ENCODE assay signal across 1 cellular context in the genomic region with DNA sequence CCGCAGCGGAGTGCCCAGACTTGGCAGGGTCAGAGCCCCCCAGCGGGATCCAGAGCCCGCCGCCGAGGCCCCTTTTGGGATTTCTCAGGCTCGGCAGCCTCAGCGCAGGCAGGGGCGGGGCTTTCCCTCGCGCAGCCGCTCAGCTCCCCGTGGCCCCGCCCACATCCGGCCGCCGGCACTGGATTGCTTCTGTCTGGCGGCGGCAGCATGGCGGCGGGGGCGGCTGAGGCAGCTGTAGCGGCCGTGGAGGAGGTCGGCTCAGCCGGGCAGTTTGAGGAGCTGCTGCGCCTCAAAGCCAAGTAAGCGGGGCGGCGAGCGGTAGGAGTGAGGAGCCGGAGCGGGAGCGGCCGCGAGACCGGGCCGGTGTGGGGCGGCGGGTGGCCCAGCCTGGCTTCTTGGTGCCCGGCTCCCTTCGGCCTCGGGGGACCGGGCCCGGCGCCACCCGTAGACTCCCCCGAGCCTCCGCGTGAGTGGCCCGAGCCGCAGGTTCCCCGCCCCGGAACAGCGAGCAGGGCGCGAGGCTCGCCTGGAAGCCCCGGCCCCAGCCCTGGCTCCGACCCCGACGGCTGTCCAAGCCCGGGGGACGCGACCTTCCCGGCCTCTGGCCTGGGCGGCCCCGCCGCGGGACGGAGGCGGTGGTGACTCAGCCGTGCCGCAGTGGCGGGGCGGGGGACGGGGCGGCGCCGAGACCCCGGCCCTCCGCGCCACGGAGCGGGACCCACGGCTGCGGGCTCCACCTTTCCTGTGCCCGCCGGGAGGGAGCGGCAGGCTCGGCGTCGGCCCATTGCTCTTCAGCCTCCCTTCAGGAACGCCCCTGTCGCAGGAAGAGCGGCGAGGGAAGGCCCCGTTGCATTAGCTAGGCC.
TF ChIP-seq lines count a peak whose summit lies in the region.

GLRX3 (plus strand) TSS at position 178 of the 863 bp plus-strand sequence; CDS start at position 208, 30 bp downstream.

TF ChIP-seq in H1, 55 proteins besides CTCF, POLR2A, EP300 and RAD21:
- TF ChIP-seq CTBP2 (IDR thresholded peaks at IDR 0.05; ENCODE audit: borderline replicate concordance, insufficient read depth, insufficient read length, low read length): no peak
- TF ChIP-seq RNF2 (IDR thresholded peaks at IDR 0.05; ENCODE audit: borderline replicate concordance, low read depth, low read length, missing control alignments, poor library complexity, severe bottlenecking): no peak
- TF ChIP-seq CHD2 (IDR thresholded peaks at IDR 0.05; ENCODE audit: low read length): no peak
- TF ChIP-seq RXRA (IDR thresholded peaks at IDR 0.05; ENCODE audit: insufficient read depth, low read depth, low read length): no peak
- no peak for TF ChIP-seq USF2 (IDR thresholded peaks at IDR 0.05; ENCODE audit: low read length)
- no peak for TF ChIP-seq SUZ12 (IDR thresholded peaks at IDR 0.05; ENCODE audit: low read length)
- no peak for TF ChIP-seq BRCA1 (IDR thresholded peaks at IDR 0.05; ENCODE audit: low read depth, low read length)
- no peak for TF ChIP-seq MAFK (IDR thresholded peaks at IDR 0.05; ENCODE audit: low read depth, low read length)
- no peak for TF ChIP-seq ZNF274 (IDR thresholded peaks at IDR 0.05; ENCODE audit: borderline replicate concordance, extremely low read depth, low read length)
- TF ChIP-seq ATF2 (IDR thresholded peaks at IDR 0.05; ENCODE audit: low read length): no peak
- TF ChIP-seq POLR2AphosphoS5 (IDR thresholded peaks at IDR 0.05; ENCODE audit: low read depth, low read length): peak; percentile 66
- TF ChIP-seq CBX8 (IDR thresholded peaks at IDR 0.05; ENCODE audit: borderline replicate concordance, low read depth, low read length): no peak
- peak; percentile 96; the same call in 1 of the 2 replicates for TF ChIP-seq RBBP5 (IDR thresholded peaks at IDR 0.05; ENCODE audit: borderline replicate concordance, low read depth, low read length)
- TF ChIP-seq HDAC2 (IDR thresholded peaks at IDR 0.05; ENCODE audit: borderline replicate concordance in 1 of 2, low read depth in 2 of 2, low read length in 2 of 2): no peak; a peak in 1 of 4 replicates
- no peak for TF ChIP-seq BACH1 (IDR thresholded peaks at IDR 0.05; ENCODE audit: low read length)
- TF ChIP-seq SP4 (IDR thresholded peaks at IDR 0.05; ENCODE audit: low read length): no peak
- peak; percentile 84 for TF ChIP-seq KDM5A (IDR thresholded peaks at IDR 0.05; ENCODE audit: low read length)
- TF ChIP-seq, protein P1, sequence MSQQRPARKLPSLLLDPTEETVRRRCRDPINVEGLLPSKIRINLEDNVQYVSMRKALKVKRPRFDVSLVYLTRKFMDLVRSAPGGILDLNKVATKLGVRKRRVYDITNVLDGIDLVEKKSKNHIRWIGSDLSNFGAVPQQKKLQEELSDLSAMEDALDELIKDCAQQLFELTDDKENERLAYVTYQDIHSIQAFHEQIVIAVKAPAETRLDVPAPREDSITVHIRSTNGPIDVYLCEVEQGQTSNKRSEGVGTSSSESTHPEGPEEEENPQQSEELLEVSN (IDR thresholded peaks at IDR 0.05): 0 out of 2 replicates have a peak, but pooled peaks have one; percentile 28
- no peak for TF ChIP-seq NANOG (IDR thresholded peaks at IDR 0.05; ENCODE audit: insufficient read depth, low read depth, low read length, poor library complexity, severe bottlenecking)
- TF ChIP-seq CHD1 (IDR thresholded peaks at IDR 0.05; ENCODE audit: low read depth, low read length): no peak
- 0 out of 2 replicates have a peak, but pooled peaks have one; percentile 42 for TF ChIP-seq SP1 (IDR thresholded peaks at IDR 0.05; ENCODE audit: low read depth, low read length)
- TF ChIP-seq, protein P2, sequence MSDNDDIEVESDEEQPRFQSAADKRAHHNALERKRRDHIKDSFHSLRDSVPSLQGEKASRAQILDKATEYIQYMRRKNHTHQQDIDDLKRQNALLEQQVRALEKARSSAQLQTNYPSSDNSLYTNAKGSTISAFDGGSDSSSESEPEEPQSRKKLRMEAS (IDR thresholded peaks at IDR 0.05): peak; percentile 63
- no peak for TF ChIP-seq TEAD4 (IDR thresholded peaks at IDR 0.05; ENCODE audit: low read depth, low read length)
- no peak for TF ChIP-seq BCL11A (IDR thresholded peaks at IDR 0.05; ENCODE audit: low read depth in 2 of 2, low read length in 2 of 2)
- TF ChIP-seq POU5F1 (IDR thresholded peaks at IDR 0.05; ENCODE audit: low read depth, low read length): no peak
- TF ChIP-seq EZH2 (IDR thresholded peaks at IDR 0.05; ENCODE audit: low read depth, low read length, severe bottlenecking): no peak
- TF ChIP-seq CREB1 (IDR thresholded peaks at IDR 0.05): no peak
- TF ChIP-seq RFX5 (IDR thresholded peaks at IDR 0.05; ENCODE audit: borderline replicate concordance, low read depth, low read length): no peak
- TF ChIP-seq KDM4A (IDR thresholded peaks at IDR 0.05; ENCODE audit: low read depth, low read length, severe bottlenecking): peak; percentile 86
- TF ChIP-seq CEBPB (IDR thresholded peaks at IDR 0.05; ENCODE audit: low read depth, low read length): no peak
- peak; percentile 95 for TF ChIP-seq YY1 (IDR thresholded peaks at IDR 0.05; ENCODE audit: low read depth, low read length)
- TF ChIP-seq NRF1 (IDR thresholded peaks at IDR 0.05; ENCODE audit: low read depth, low read length): peak; percentile 46
- peak; percentile 83 for TF ChIP-seq PHF8 (conservative IDR thresholded peaks at IDR 0.05; ENCODE audit: low read depth, low read length)
- no peak for TF ChIP-seq CHD7 (IDR thresholded peaks at IDR 0.05; ENCODE audit: insufficient replicate concordance, low read length)
- no peak for TF ChIP-seq CBX5 (IDR thresholded peaks at IDR 0.05; ENCODE audit: low read depth, low read length)
- peak; percentile 94 for TF ChIP-seq TAF1 (IDR thresholded peaks at IDR 0.05; ENCODE audit: low read depth, low read length)
- TF ChIP-seq SIN3A (conservative IDR thresholded peaks at IDR 0.05 in 1 of 2, IDR thresholded peaks at IDR 0.05 in 1 of 2; ENCODE audit: low read depth in 1 of 2, low read length in 2 of 2): peak; percentile 45 to 53; a peak in 2 of 4 replicates
- TF ChIP-seq HDAC6 (IDR thresholded peaks at IDR 0.05; ENCODE audit: low read depth, low read length): no peak
- TF ChIP-seq TCF12 (IDR thresholded peaks at IDR 0.05; ENCODE audit: low read depth, low read length): no peak
- no peak for TF ChIP-seq FOSL1 (IDR thresholded peaks at IDR 0.05; ENCODE audit: insufficient read depth, low read depth, low read length)
- peak; percentile 83 for TF ChIP-seq SRF (IDR thresholded peaks at IDR 0.05; ENCODE audit: low read depth, low read length)
- peak; percentile 87 for TF ChIP-seq EGR1 (IDR thresholded peaks at IDR 0.05; ENCODE audit: borderline replicate concordance, low read depth, low read length)
- no peak for TF ChIP-seq ATF3 (IDR thresholded peaks at IDR 0.05; ENCODE audit: insufficient read depth, low read depth, low read length)
- no peak for TF ChIP-seq SIX5 (IDR thresholded peaks at IDR 0.05; ENCODE audit: low read depth, low read length)
- TF ChIP-seq ASH2L (IDR thresholded peaks at IDR 0.05; ENCODE audit: low read length): peak; percentile 94
- TF ChIP-seq TBP (IDR thresholded peaks at IDR 0.05; ENCODE audit: low read depth, low read length): peak; percentile 75; the same call in 1 of the 2 replicates
- peak; percentile 76 for TF ChIP-seq TAF7 (optimal IDR thresholded peaks at IDR 0.05; ENCODE audit: borderline replicate concordance, low read depth, low read length)
- no peak for TF ChIP-seq JUND (IDR thresholded peaks at IDR 0.05; ENCODE audit: low read length)
- no peak for TF ChIP-seq JUN (IDR thresholded peaks at IDR 0.05; ENCODE audit: low read depth, low read length)
- TF ChIP-seq KDM1A (IDR thresholded peaks at IDR 0.05; ENCODE audit: borderline replicate concordance, low read length): no peak
- no peak for TF ChIP-seq SAP30 (IDR thresholded peaks at IDR 0.05; ENCODE audit: insufficient read depth, insufficient replicate concordance, low read length)
- no peak for TF ChIP-seq GTF2F1 (IDR thresholded peaks at IDR 0.05; ENCODE audit: borderline replicate concordance, low read depth, low read length)
- TF ChIP-seq SIRT6 (IDR thresholded peaks at IDR 0.05; ENCODE audit: low read length): no peak
- no peak for TF ChIP-seq GABPA (IDR thresholded peaks at IDR 0.05; ENCODE audit: borderline replicate concordance, insufficient read depth, low read length)
- no peak for TF ChIP-seq SP2 (IDR thresholded peaks at IDR 0.05; ENCODE audit: low read length)
